17 cellular contexts compared by ENCODE assay signal in the genomic region with DNA sequence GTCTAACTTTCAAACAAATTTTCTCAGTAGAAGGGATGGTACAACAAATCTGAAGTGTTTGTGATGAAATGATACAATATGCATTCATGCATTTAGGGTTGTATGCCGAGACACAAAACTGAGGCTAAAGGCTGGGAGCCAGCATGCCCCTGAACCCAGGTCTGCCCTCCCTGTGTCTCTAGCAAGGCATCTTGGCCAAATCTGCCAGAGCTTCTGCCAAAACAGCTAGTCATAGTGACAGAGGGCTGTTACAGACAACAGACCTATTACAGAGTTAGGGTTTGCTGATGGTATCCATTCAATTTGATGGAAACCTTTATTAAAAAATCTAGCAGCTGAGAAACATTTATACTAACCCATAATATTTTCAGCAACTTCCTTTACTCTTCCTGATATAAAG. TPM values are rescaled to one million over a fixed set of nuclear protein-coding genes. Genes with fewer than 3 reads are reported as not detected.
DNase-seq lines count a peak whose midpoint lies in the region; ATAC-seq, FAIRE-seq and TF ChIP-seq lines count a peak whose summit lies in the region.
"Had no signal": no experiment of that assay in that cellular context is flagged by ENCODE, and none has a peak within 500 bp of the region (broad histone marks: within the 10 kb centered on the region; RNA-seq: fewer than 3 reads in every experiment).

No MANE protein-coding gene starts in this region.

- no peak for TF ChIP-seq EP300 in H1 (IDR thresholded peaks at IDR 0.05; ENCODE audit: borderline replicate concordance in 1 of 2, low read depth in 2 of 2, low read length in 2 of 2)

- no peaks in the 10 kb centered on the region for H3K79me1 ChIP-seq in H1 (ENCODE audit: low read depth, low read length)

- no peak overlapping the region for H2BK5ac ChIP-seq in H1 (ENCODE audit: low read depth, low read length)

- no peak overlapping the region for H3K14ac ChIP-seq in H1 (ENCODE audit: insufficient read length)

- H3K27me3 ChIP-seq in H1 (replicated peaks in 1 of 4; ENCODE audit: control insufficient read depth in 3 of 4, extremely low read depth in 1 of 4, insufficient read depth in 3 of 4, low read length in 3 of 4) (no peaks in the 10 kb centered on the region), mammary epithelial cell (ENCODE audit: insufficient read depth, low read length) (peaks cover 3% of the 10 kb centered on the region)

- no peak overlapping the region for H3K4ac ChIP-seq in H1 (replicated peaks; ENCODE audit: insufficient read length, low read depth, low read length)

- no peak for FAIRE-seq in H1 (lab: Jason Lieb, UNC)
- FAIRE-seq: A204.1 had no signal

- H3K23ac ChIP-seq in H1 (ENCODE audit: insufficient read length), result no peak overlapping the region

- ATAC-seq in Right ventricle myocardium superior (ENCODE audit: poor library complexity), result peak; percentile 93
- no peak for ATAC-seq in HG03039 (IDR thresholded peaks at IDR 0.05; ENCODE audit: unreplicated experiment)

- no peak for TF ChIP-seq RAD21 in H1 (IDR thresholded peaks at IDR 0.05 in 1 of 2, conservative IDR thresholded peaks at IDR 0.05 in 1 of 2; ENCODE audit: low read depth in 2 of 2, low read length in 2 of 2)

- H2AFZ ChIP-seq in H1 (ENCODE audit: low read length) (peak overlapping the region; percentile 47; the same call in 1 of the 2 replicates), mammary epithelial cell (ENCODE audit: low read depth, low read length) (no peak overlapping the region)
- H2AFZ ChIP-seq: GM23248 had no signal

- TF ChIP-seq CTCF in H1 (IDR thresholded peaks at IDR 0.05; ENCODE audit: control extremely low read depth in 1 of 3, insufficient read depth in 1 of 3, low read depth in 1 of 3, low read length in 3 of 3), result no peak
- TF ChIP-seq CTCF in mammary epithelial cell (conservative IDR thresholded peaks at IDR 0.05 in 1 of 2, IDR thresholded peaks at IDR 0.05 in 1 of 2; ENCODE audit: extremely low read depth in 1 of 2, insufficient read depth in 1 of 2, low read depth in 1 of 2, low read length in 2 of 2), result no peak

- no peaks in the 10 kb centered on the region for H3K4me1 ChIP-seq in H1 (replicated peaks in 1 of 4; ENCODE audit: control insufficient read depth in 3 of 4, insufficient read depth in 4 of 4, low read length in 3 of 4)
- no peaks in the 10 kb centered on the region for H3K4me1 ChIP-seq in mammary epithelial cell (ENCODE audit: insufficient read depth, low read length)

- dilution Hi-C loops in mammary epithelial cell (cut with HindIII; ENCODE audit: low sequenced_read_pairs), result no loop called here

- H4K8ac ChIP-seq in H1 (ENCODE audit: extremely low read depth, insufficient read depth, low read length), result no peak overlapping the region

- H3K36me3 ChIP-seq in H1 (ENCODE audit: control insufficient read depth in 2 of 4, insufficient read depth in 4 of 4, low read length in 3 of 4) (no peaks in the 10 kb centered on the region), mammary epithelial cell (ENCODE audit: insufficient read depth, low read length) (no peaks in the 10 kb centered on the region)

- POLR2A ChIA-PET in H1 (lab: Charles Lee; ENCODE audit: partially characterized antibody), result no interaction called here

- H3K56ac ChIP-seq in H1 (replicated peaks; ENCODE audit: insufficient read length, low read depth, low read length), result no peak overlapping the region

- in situ Hi-C loops in mammary epithelial cell (cut with MboI; ENCODE audit: low sequenced_read_pairs in 2 of 2), result no loop called here

- no peak overlapping the region for H2AK5ac ChIP-seq in H1 (ENCODE audit: low read depth, low read length)

- H4K20me1 ChIP-seq in H1 (replicated peaks in 1 of 2; ENCODE audit: control insufficient read depth in 1 of 2, insufficient read depth in 2 of 2, low read length in 2 of 2), result no peaks in the 10 kb centered on the region
- H4K20me1 ChIP-seq in mammary epithelial cell (ENCODE audit: insufficient read depth, low read length), result no peaks in the 10 kb centered on the region

- no peaks in the 10 kb centered on the region for H3K9me3 ChIP-seq in H1 (ENCODE audit: insufficient read depth in 2 of 2, low read depth in 1 of 2, low read length in 1 of 2)
- H3K9me3 ChIP-seq in mammary epithelial cell (replicated peaks; ENCODE audit: insufficient read depth, low read length), result no peaks in the 10 kb centered on the region

- H2BK12ac ChIP-seq in H1 (ENCODE audit: low read depth, low read length), result no peak overlapping the region

- no peak overlapping the region for H2BK120ac ChIP-seq in H1 (replicated peaks; ENCODE audit: low read depth, low read length)

- DNase-seq in Right ventricle myocardium superior (no peak), cardiac septum (ENCODE audit: low spot score) (no peak), NCI-H446 treated with DMSO at 0.1 percent for 48 hours (lab: John Stamatoyannopoulos, UW) (peak; percentile 34), H1 (ENCODE audit: low read depth in 1 of 2, low spot score in 2 of 2) (no peak), midbrain (lab: John Stamatoyannopoulos, UW) (peak; percentile 11), NCI-H1105 treated with DMSO at 0.1 percent for 48 hours (lab: John Stamatoyannopoulos, UW) (no peak), mammary epithelial cell (no peak)
- DNase-seq: C1 segment of cervical spinal cord; Calu3; CD4-positive, alpha-beta T cell; DMS 273 treated with DMSO at 0.1 percent for 48 hours; GM23248; H7 had no signal

- no peak overlapping the region for H4K5ac ChIP-seq in H1 (ENCODE audit: insufficient read length, low read depth, low read length)

- no peak overlapping the region for H3K9ac ChIP-seq in H1 (replicated peaks in 1 of 4; ENCODE audit: extremely low read depth in 1 of 4, low read depth in 3 of 4, low read length in 3 of 4)
- H3K9ac ChIP-seq in mammary epithelial cell (ENCODE audit: insufficient read depth, low read length), result no peak overlapping the region
- H3K9ac ChIP-seq: GM23248 had no signal

- intact Hi-C loops in Right ventricle myocardium superior (cut with DNase I) (no loop called here), cardiac septum (cut with DNase I) (no loop called here), mammary epithelial cell (cut with micrococcal nuclease) (no loop called here)

- H3K4me2 ChIP-seq in H1 (ENCODE audit: insufficient read depth in 1 of 2, low read depth in 2 of 2, low read length in 2 of 2) (no peak overlapping the region), mammary epithelial cell (ENCODE audit: insufficient read depth, low read depth, low read length) (no peak overlapping the region)

- no peaks in the 10 kb centered on the region for H3K79me2 ChIP-seq in H1 (ENCODE audit: control insufficient read depth in 1 of 2, insufficient read depth in 2 of 2, low read length in 2 of 2)
- no peaks in the 10 kb centered on the region for H3K79me2 ChIP-seq in mammary epithelial cell (ENCODE audit: insufficient read depth, low read length)

- no peaks in the 10 kb centered on the region for H3K23me2 ChIP-seq in H1 (ENCODE audit: low read depth, low read length)

- no peak overlapping the region for H2BK15ac ChIP-seq in H1 (ENCODE audit: low read length)

- H3K18ac ChIP-seq in H1 (ENCODE audit: extremely low read depth, low read length), result no peak overlapping the region

- CTCF ChIA-PET in H1 (lab: Charles Lee; ENCODE audit: partially characterized antibody) (interaction anchor here (1.5 kb wide), 1 partner anchor 10 kb away, joined by 4 read pairs; no protein-coding TSS in a partner anchor), mammary epithelial cell (lab: Charles Lee; ENCODE audit: low non-redundant PET) (no interaction called here)

- H3K4me3 ChIP-seq in H1 (ENCODE audit: extremely low read depth in 1 of 4, insufficient read depth in 2 of 4, low read depth in 3 of 4, low read length in 4 of 4), result no peak overlapping the region
- no peak overlapping the region for H3K4me3 ChIP-seq in mammary epithelial cell (replicated peaks in 1 of 3; ENCODE audit: insufficient read depth in 1 of 3, low read depth in 2 of 3, low read length in 3 of 3)
- H3K4me3 ChIP-seq: GM23248 had no signal

- WGBS in H1 (ENCODE audit: extremely low coverage in 1 of 2, insufficient coverage in 1 of 2, insufficient read length in 1 of 2, insufficient replicate concordance in 2 of 2, low coverage in 1 of 2, low lambda C conversion rate in 2 of 2, missing lambda C conversion rate in 1 of 2), 2 experiments, result 94% methylated on average over 1 of the region's 1 CpG; no CpG with 5 or more reads in 1 of the 2 experiments
- 100% methylated on average over 1 of the region's 1 CpG for WGBS in mammary epithelial cell (ENCODE audit: low coverage, missing lambda C conversion rate)

- no peak overlapping the region for H4K91ac ChIP-seq in H1 (replicated peaks; ENCODE audit: insufficient read length, low read length)

- no TSS peak for BruUV-seq in mammary epithelial cell (replicated peaks; lab: Mats Ljungman, UMichigan)

- no peak overlapping the region for H2BK20ac ChIP-seq in H1 (ENCODE audit: low read length)

- H3K27ac ChIP-seq in H1 (ENCODE audit: low read depth, low read length) (no peak overlapping the region), mammary epithelial cell (ENCODE audit: insufficient read depth, low read depth, low read length) (no peak overlapping the region)
- H3K27ac ChIP-seq: GM23248 had no signal

- no peak for TF ChIP-seq POLR2A in H1 (IDR thresholded peaks at IDR 0.05; ENCODE audit: control extremely low read depth in 1 of 2, low read depth in 2 of 2, low read length in 2 of 2)

RNA-seq across cellular contexts. Expression of gene CHPT1, which starts 11.3 kb away (rescaled TPM):
- total RNA-seq in Right ventricle myocardium superior, result 139 TPM
- total RNA-seq in cardiac septum, result 86.1 TPM
- 22.5 and 23.3 TPM in 2 replicates for total RNA-seq in H1 (2021; fragmentation: NEBNext Ultra II Directional; extraction: Animal tissue kit (Norgen Biotek cat#: 25700))
- polyA plus RNA-seq in H1 (2011; rRNA removed), result 8.1 and 13.3 TPM in 2 replicates
- 13.8 TPM for polyA plus RNA-seq in H1 (2011; cell fraction: cytosol; rRNA removed)
- polyA plus RNA-seq in H1 (2011; cell fraction: nucleus; rRNA removed), result 25.0 TPM
- 12.0 to 18.4 TPM (median 14.4 TPM) in 4 replicates for polyA plus RNA-seq in H1 (2012, experiment 1 of 2)
- polyA plus RNA-seq in H1 (2012, experiment 2 of 2), result 22.0 TPM
- polyA plus RNA-seq in H1 (2013, experiment 1 of 2), result 20.1 TPM
- 20.8 TPM for polyA plus RNA-seq in H1 (2013, experiment 2 of 2)
- 4.1 and 6.3 TPM in 2 replicates for polyA minus RNA-seq in H1 (2011; rRNA and poly(A)+ RNA removed)
- 13.0 TPM for polyA minus RNA-seq in H1 (2011; cell fraction: cytosol; rRNA and poly(A)+ RNA removed)
- 42.9 TPM for polyA minus RNA-seq in H1 (2011; cell fraction: nucleus; rRNA and poly(A)+ RNA removed)
- total RNA-seq in mammary epithelial cell, result 10 to 100 TPM; 16.5 to 17.2 TPM
- polyA plus RNA-seq in mammary epithelial cell, result 10.7 TPM
- 17.9 TPM for polyA minus RNA-seq in mammary epithelial cell

RNA-seq across cellular contexts. Expression of gene SYCP3, which starts 53.1 kb away (rescaled TPM):
- total RNA-seq in Right ventricle myocardium superior (not detected), cardiac septum (not detected), mammary epithelial cell (under 1 TPM in 1 of 2 donors, not detected in 1; 0.50 TPM)
- total RNA-seq in H1 (2021; fragmentation: NEBNext Ultra II Directional; extraction: Animal tissue kit (Norgen Biotek cat#: 25700)), result 0.07 TPM in 1 of 2 replicates, not detected in the other
- polyA plus RNA-seq in H1 (2011; rRNA removed) (0.02 TPM in 1 of 2 replicates, not detected in the other), mammary epithelial cell (not detected)
- 0.04 TPM for polyA plus RNA-seq in H1 (2011; cell fraction: cytosol; rRNA removed)
- polyA plus RNA-seq in H1 (2011; cell fraction: nucleus; rRNA removed), result not detected
- polyA plus RNA-seq in H1 (2012, experiment 1 of 2), result 0.07 to 0.18 TPM in 2 of 4 replicates, not detected in the others
- polyA plus RNA-seq in H1 (2012, experiment 2 of 2), result not detected
- polyA plus RNA-seq in H1 (2013, experiment 1 of 2), result 0.14 TPM
- polyA plus RNA-seq in H1 (2013, experiment 2 of 2), result 0.15 TPM
- polyA minus RNA-seq in H1 (2011; rRNA and poly(A)+ RNA removed), result not detected in 2 replicates
- not detected for polyA minus RNA-seq in H1 (2011; cell fraction: cytosol; rRNA and poly(A)+ RNA removed)
- polyA minus RNA-seq in H1 (2011; cell fraction: nucleus; rRNA and poly(A)+ RNA removed), result not detected
- not detected for polyA minus RNA-seq in mammary epithelial cell
- total RNA-seq: Daoy, GM23248, H7, HT-29 had no signal

Comparison
In these comparisons a context has a peak if more than half of its experiments do, and no peak if none do; other contexts are left out.
1. DNase-seq: peak in NCI-H446 treated with DMSO at 0.1 percent for 48 hours (single experiment) and midbrain (single experiment); none in Right ventricle myocardium superior (single experiment), cardiac septum (single experiment), H1 (0 of 2), NCI-H1105 treated with DMSO at 0.1 percent for 48 hours (single experiment) and mammary epithelial cell (single experiment).